ENCODE assay signal across 13 cellular contexts in the genomic region with DNA sequence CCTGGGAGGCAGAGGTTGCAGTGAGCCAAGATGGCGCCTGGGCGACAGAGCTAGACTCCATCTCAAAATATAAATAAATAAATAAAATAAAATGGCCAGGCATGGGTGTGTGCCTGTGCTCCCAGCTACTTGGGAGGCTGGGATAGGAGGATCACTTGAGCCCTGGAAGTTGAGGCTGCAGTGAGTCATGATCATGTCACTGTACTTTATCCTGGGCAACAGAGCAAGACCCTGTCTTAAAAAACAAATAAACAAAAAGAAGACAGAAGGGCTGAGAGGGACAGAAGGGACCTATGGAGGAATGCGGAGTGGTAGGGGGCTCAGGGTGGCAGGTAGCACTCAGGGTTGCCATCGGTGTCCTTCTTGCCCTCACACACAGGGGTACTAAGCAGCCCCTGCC. TPM values are rescaled to one million over a fixed set of nuclear protein-coding genes. Genes with fewer than 3 reads are reported as not detected.
DNase-seq lines count a peak whose midpoint lies in the region; ATAC-seq and TF ChIP-seq lines count a peak whose summit lies in the region.
"Had no signal": no experiment of that assay in that cellular context is flagged by ENCODE, and none has a peak within 500 bp of the region (broad histone marks: within the 10 kb centered on the region; RNA-seq: fewer than 3 reads in every experiment).

No MANE protein-coding gene starts in this region.

- H3K4me1 ChIP-seq in BLaER1 (peaks cover 95% of the 10 kb centered on the region), KMS-11 (ENCODE audit: low read depth, poor library complexity, severe bottlenecking) (peaks cover 50% of the 10 kb centered on the region)

- H4K20me1 ChIP-seq in BLaER1: no peaks in the 10 kb centered on the region
- no peaks in the 10 kb centered on the region for H4K20me1 ChIP-seq in KMS-11 (ENCODE audit: insufficient read depth)

- H3K36me3 Mint-ChIP-seq in central memory CD8-positive, alpha-beta T cell (ENCODE audit: insufficient read depth): peaks cover 3% of the 10 kb centered on the region
- peaks cover 18% of the 10 kb centered on the region for H3K36me3 Mint-ChIP-seq in natural killer cell treated with Interleukin-12 subunit alpha and Interleukin-12 subunit beta and Interleukin-15 and Interleukin-18, amount 100 ng/mL, for 72 hours
- H3K36me3 Mint-ChIP-seq in progenitor cell of endocrine pancreas (ENCODE audit: insufficient read depth): peaks cover 3% of the 10 kb centered on the region

- no peaks in the 10 kb centered on the region for H3K9me3 Mint-ChIP-seq in central memory CD8-positive, alpha-beta T cell
- no peaks in the 10 kb centered on the region for H3K9me3 Mint-ChIP-seq in natural killer cell treated with Interleukin-12 subunit alpha and Interleukin-12 subunit beta and Interleukin-15 and Interleukin-18, amount 100 ng/mL, for 72 hours
- no peaks in the 10 kb centered on the region for H3K9me3 Mint-ChIP-seq in progenitor cell of endocrine pancreas (ENCODE audit: low read depth)

- TF ChIP-seq CTCF in KMS-11 (conservative IDR thresholded peaks at IDR 0.05; ENCODE audit: low read depth, low read length): no peak
- no peak for TF ChIP-seq CTCF in progenitor cell of endocrine pancreas (IDR thresholded peaks at IDR 0.05; ENCODE audit: unreplicated experiment)
- no peak for TF ChIP-seq CTCF in WERI-Rb-1 (IDR thresholded peaks at IDR 0.05; ENCODE audit: low read depth, low read length)

- no peak overlapping the region for H2AFZ ChIP-seq in KMS-11 (ENCODE audit: low read depth)

- H3K4me1 Mint-ChIP-seq in central memory CD8-positive, alpha-beta T cell: peaks cover 71% of the 10 kb centered on the region
- peaks cover 73 to 76% of the 10 kb centered on the region in 2 donors for H3K4me1 Mint-ChIP-seq in natural killer cell treated with Interleukin-12 subunit alpha and Interleukin-12 subunit beta and Interleukin-15 and Interleukin-18, amount 100 ng/mL, for 72 hours (ENCODE audit: low read depth in 2 of 2)
- H3K4me1 Mint-ChIP-seq in progenitor cell of endocrine pancreas (ENCODE audit: low read depth): no peaks in the 10 kb centered on the region

- peaks cover 12% of the 10 kb centered on the region for H3K36me3 ChIP-seq in BLaER1
- no peaks in the 10 kb centered on the region for H3K36me3 ChIP-seq in KMS-11 (ENCODE audit: insufficient read depth)
- H3K36me3 ChIP-seq in WERI-Rb-1: peaks cover 23% of the 10 kb centered on the region
- H3K36me3 ChIP-seq: thoracic aorta had no signal

- H3K4me3 Mint-ChIP-seq in central memory CD8-positive, alpha-beta T cell: peak overlapping the region; percentile 62
- peak overlapping the region; percentile 80 for H3K4me3 Mint-ChIP-seq in natural killer cell treated with Interleukin-12 subunit alpha and Interleukin-12 subunit beta and Interleukin-15 and Interleukin-18, amount 100 ng/mL, for 72 hours
- no peak overlapping the region for H3K4me3 Mint-ChIP-seq in progenitor cell of endocrine pancreas (ENCODE audit: low read depth)

- H3K4me3 ChIP-seq in BLaER1 (no peak overlapping the region), KMS-11 (IDR thresholded peaks at IDR 0.05; ENCODE audit: insufficient read depth, low read depth, low read length) (no peak overlapping the region), WERI-Rb-1 (ENCODE audit: low read depth, low read length) (no peak overlapping the region)
- H3K4me3 ChIP-seq: thoracic aorta had no signal

- H3K79me2 ChIP-seq in KMS-11 (ENCODE audit: insufficient read depth, low read depth): no peaks in the 10 kb centered on the region

- DNase-seq in central memory CD8-positive, alpha-beta T cell (ENCODE audit: low spot score in 2 of 2): no peak
- no peak for DNase-seq in natural killer cell treated with Interleukin-12 subunit alpha and Interleukin-12 subunit beta and Interleukin-15 and Interleukin-18, amount 100 ng/mL, for 72 hours (ENCODE audit: low spot score)
- no peak for DNase-seq in anterior cingulate cortex (lab: John Stamatoyannopoulos, UW)
- DNase-seq in progenitor cell of endocrine pancreas (ENCODE audit: low spot score, unreplicated experiment): no peak
- DNase-seq in WERI-Rb-1: no peak
- DNase-seq: COR-L47; NCI-H2171; SHP77; stimulated activated CD4-positive, alpha-beta T cell treated with anti-CD3 and anti-CD28 coated beads, Interleukin-2, amount 100 ng/mL, for 24 hours had no signal

- no peaks in the 10 kb centered on the region for H3K27me3 Mint-ChIP-seq in central memory CD8-positive, alpha-beta T cell
- no peaks in the 10 kb centered on the region for H3K27me3 Mint-ChIP-seq in natural killer cell treated with Interleukin-12 subunit alpha and Interleukin-12 subunit beta and Interleukin-15 and Interleukin-18, amount 100 ng/mL, for 72 hours
- no peaks in the 10 kb centered on the region for H3K27me3 Mint-ChIP-seq in progenitor cell of endocrine pancreas

- no peaks in the 10 kb centered on the region for H3K27me3 ChIP-seq in BLaER1
- H3K27me3 ChIP-seq in KMS-11 (ENCODE audit: insufficient read depth, low read depth): no peaks in the 10 kb centered on the region
- H3K27me3 ChIP-seq in WERI-Rb-1 (ENCODE audit: insufficient read depth, low read depth, severe bottlenecking): no peaks in the 10 kb centered on the region

- H3K4me2 ChIP-seq in BLaER1 (peak overlapping the region; percentile 96), KMS-11 (peak overlapping the region; percentile 98)

- no peak for ATAC-seq in central memory CD8-positive, alpha-beta T cell (replicated peaks; ENCODE audit: extremely low read depth, poor library complexity, severe bottlenecking)
- no peak for ATAC-seq in natural killer cell treated with Interleukin-12 subunit alpha and Interleukin-12 subunit beta and Interleukin-15 and Interleukin-18, amount 100 ng/mL, for 72 hours
- ATAC-seq in HG02798 (IDR thresholded peaks at IDR 0.05; ENCODE audit: poor library complexity, unreplicated experiment): no peak

- no peaks in the 10 kb centered on the region for H3K9me3 ChIP-seq in BLaER1
- no peaks in the 10 kb centered on the region for H3K9me3 ChIP-seq in WERI-Rb-1 (ENCODE audit: severe bottlenecking)
- H3K9me3 ChIP-seq: thoracic aorta had no signal

- H3K27ac ChIP-seq in BLaER1 (peak overlapping the region; percentile 100), KMS-11 (no peak overlapping the region), WERI-Rb-1 (no peak overlapping the region)

- peak overlapping the region; percentile 97 for H3K27ac Mint-ChIP-seq in central memory CD8-positive, alpha-beta T cell (ENCODE audit: low read depth)
- H3K27ac Mint-ChIP-seq in natural killer cell treated with Interleukin-12 subunit alpha and Interleukin-12 subunit beta and Interleukin-15 and Interleukin-18, amount 100 ng/mL, for 72 hours: peak overlapping the region; percentile 97 to 99
- H3K27ac Mint-ChIP-seq in progenitor cell of endocrine pancreas: no peak overlapping the region

- H3K9ac ChIP-seq in BLaER1: peak overlapping the region; percentile 89
- H3K9ac ChIP-seq in KMS-11: no peak overlapping the region

RNA-seq across cellular contexts. Expression of a gene that starts 40.8 kb away (rescaled TPM):
- 10 to 100 TPM in 1 of 2 donors, 1 to 10 TPM in 1; 6.2 to 12.4 TPM for total RNA-seq in natural killer cell treated with Interleukin-12 subunit alpha and Interleukin-12 subunit beta and Interleukin-15 and Interleukin-18, amount 100 ng/mL, for 72 hours
- total RNA-seq in progenitor cell of endocrine pancreas: 57.4 and 63.4 TPM in 2 replicates

RNA-seq across cellular contexts. Expression of a gene that starts 43.0 kb away (rescaled TPM):
- 100 to 1,000 TPM in 1 of 2 donors, 10 to 100 TPM in 1; 86.9 to 123 TPM for total RNA-seq in natural killer cell treated with Interleukin-12 subunit alpha and Interleukin-12 subunit beta and Interleukin-15 and Interleukin-18, amount 100 ng/mL, for 72 hours
- total RNA-seq in progenitor cell of endocrine pancreas: 10.8 and 11.9 TPM in 2 replicates

RNA-seq across cellular contexts. Expression of a gene that starts 58.7 kb away (rescaled TPM):
- total RNA-seq in natural killer cell treated with Interleukin-12 subunit alpha and Interleukin-12 subunit beta and Interleukin-15 and Interleukin-18, amount 100 ng/mL, for 72 hours: 1 to 10 TPM; 2.0 to 2.3 TPM
- total RNA-seq in progenitor cell of endocrine pancreas: 0.20 and 0.24 TPM in 2 replicates
